ENCODE assay signal across 8 cellular contexts in the genomic region with DNA sequence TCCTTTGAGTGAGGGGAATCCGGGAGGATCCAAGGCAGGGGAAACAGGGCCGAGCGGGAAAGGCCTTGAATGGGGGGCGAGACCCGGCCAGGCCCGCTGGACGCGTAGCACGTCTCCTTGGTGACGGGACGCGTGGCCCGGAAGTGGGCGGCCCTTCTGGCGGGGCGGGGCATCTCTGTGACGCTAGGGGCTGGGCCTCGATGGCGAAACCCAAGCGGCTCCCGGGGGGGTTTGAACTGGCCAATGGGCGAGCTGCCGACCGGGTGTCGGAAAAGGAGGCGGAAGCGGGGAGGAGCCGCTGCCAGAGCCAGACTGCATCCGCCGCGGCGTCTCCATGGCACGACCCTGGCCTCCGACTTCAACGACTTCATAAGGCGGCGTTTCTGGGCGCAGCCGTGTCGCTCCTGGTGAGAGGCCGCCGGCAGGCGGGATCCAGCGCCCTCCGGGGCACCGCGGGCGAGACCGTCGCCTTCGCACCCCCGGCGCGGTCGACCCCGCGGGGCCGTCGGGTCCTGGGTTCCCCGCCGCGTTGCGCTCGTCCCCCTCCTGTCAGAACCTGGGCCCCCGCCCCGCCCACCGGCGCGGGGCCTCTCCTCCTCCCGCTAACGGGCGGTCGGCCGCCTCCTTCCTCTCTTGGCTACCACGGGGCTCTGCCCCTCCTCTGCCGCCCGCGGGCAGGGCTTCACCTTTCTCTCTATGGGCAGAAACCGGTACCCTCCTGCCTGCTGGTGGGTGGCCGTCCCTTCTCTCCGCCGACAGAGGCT. TPM values are rescaled to one million over a fixed set of nuclear protein-coding genes. Genes with fewer than 3 reads are reported as not detected.
DNase-seq lines count a peak whose midpoint lies in the region; ATAC-seq and TF ChIP-seq lines count a peak whose summit lies in the region.

ODF2 (plus strand) TSS at position 158 of the 764 bp plus-strand sequence; CDS start at position 244, 86 bp downstream.

- H3K27me3 ChIP-seq in AG04450 (ENCODE audit: control insufficient read depth, insufficient read depth, low read length) (no peaks in the 10 kb centered on the region), breast epithelium (no peaks in the 10 kb centered on the region)

- CTCF ChIA-PET in AG04450 (lab: Charles Lee) = no interaction called here

- H3K4me3 ChIP-seq in AG04450 (ENCODE audit: low read depth, low read length) (peak within 1 kb of the TSS; percentile 82), breast epithelium (peak within 1 kb of the TSS; percentile 78 to 83 (median 80)), iPS-18c (ENCODE audit: insufficient read depth, low read depth, low read length) (peak within 1 kb of the TSS; percentile 88), skin epidermis (peak within 1 kb of the TSS; percentile 69 to 100 (median 85))

- H3K9me3 ChIP-seq in AG04450 (ENCODE audit: control insufficient read depth, insufficient read depth, low read length) (no peaks in the 10 kb centered on the region; the same call in 1 of the 2 replicates), breast epithelium (no peaks in the 10 kb centered on the region), iPS-18c (ENCODE audit: control insufficient read depth, insufficient read depth, low read length) (no peaks in the 10 kb centered on the region)

- TF ChIP-seq CTCF in AG04450 (IDR thresholded peaks at IDR 0.05; ENCODE audit: low read depth, low read length) = no peak
- no peak for TF ChIP-seq CTCF in VCaP (conservative IDR thresholded peaks at IDR 0.05)
- TF ChIP-seq CTCF in breast epithelium (IDR thresholded peaks at IDR 0.05) = no peak

- H3K4me1 ChIP-seq in breast epithelium = peaks cover 5 to 7% of the 10 kb centered on the region in 2 donors

- no peaks in the 10 kb centered on the region for H3K36me3 ChIP-seq in breast epithelium

- TF ChIP-seq POLR2A in breast epithelium (IDR thresholded peaks at IDR 0.05) = no peak

- peak; percentile 89 for ATAC-seq in GM18907 (IDR thresholded peaks at IDR 0.05; ENCODE audit: unreplicated experiment)
- ATAC-seq in HG03139 (IDR thresholded peaks at IDR 0.05; ENCODE audit: unreplicated experiment) = peak; percentile 75

- intact Hi-C loops in breast epithelium (cut with DNase I; ENCODE audit: low total_unique reads) = no loop called here

- DNase-seq in AG04450 (ENCODE audit: low read depth, low spot score) = peak; percentile 84
- peak; percentile 97 for DNase-seq in NCI-H2227 (lab: John Stamatoyannopoulos, UW; ENCODE audit: unreplicated experiment)
- DNase-seq in breast epithelium (ENCODE audit: low spot score in 2 of 2) = peak; percentile 96 to 99

- peak within 1 kb of the TSS; percentile 73 for H3K27ac ChIP-seq in AG04450 (ENCODE audit: low read depth, low read length)
- peak within 1 kb of the TSS; percentile 81 for H3K27ac ChIP-seq in VCaP
- H3K27ac ChIP-seq in breast epithelium = peak within 1 kb of the TSS; percentile 82 to 86
- H3K27ac ChIP-seq in skin epidermis = peak within 1 kb of the TSS; percentile 36 to 97 (median 88)

- POLR2A ChIA-PET in AG04450 (lab: Yijun Ruan, JAX) = interaction anchor here (0.7 kb wide), 1 partner anchor 18 kb away, joined by 4 read pairs; no protein-coding TSS in a partner anchor

RNA-seq across cellular contexts. Expression of gene ODF2, which starts in this region (rescaled TPM):
- 16.8 and 19.4 TPM in 2 replicates for polyA plus RNA-seq in AG04450 (2011; rRNA removed)
- 11.3 and 12.0 TPM in 2 replicates for polyA minus RNA-seq in AG04450 (2011; rRNA and poly(A)+ RNA removed)
- 10 to 100 TPM; 23.1 to 27.9 (median 25.1) TPM for total RNA-seq in breast epithelium

Comparison
In these comparisons a context has a peak if more than half of its experiments do, and no peak if none do; other contexts are left out.
1. Peak in every context shown above with its lines: DNase-seq, ATAC-seq, H3K4me3 ChIP-seq and H3K27ac ChIP-seq.